ENCODE assay signal across 22 cellular contexts in genomic region chr16:81329947-81330346, GRCh38. TPM values are rescaled to one million over a fixed set of nuclear protein-coding genes. Genes with fewer than 3 reads are reported as not detected.
A peak's percentile ranks its signal among the peaks of the same experiment; 100 is the strongest.
DNase-seq lines count a peak whose midpoint lies in the region; ATAC-seq and TF ChIP-seq lines count a peak whose summit lies in the region.
"Had no signal": no experiment of that assay in that cellular context is flagged by ENCODE, and none has a peak within 500 bp of the region (broad histone marks: within the 10 kb centered on the region; RNA-seq: fewer than 3 reads in every experiment).

No MANE protein-coding gene starts in this region.

- H3K4me2 ChIP-seq in neural cell (ENCODE audit: low read length) (no peak overlapping the region), MM.1S (ENCODE audit: low read depth, low read length) (no peak overlapping the region)
- H3K4me2 ChIP-seq: PC-9 had no signal

- H3K9ac ChIP-seq in neural cell (ENCODE audit: low read length) (no peak overlapping the region), MM.1S (ENCODE audit: low read length) (no peak overlapping the region)
- H3K9ac ChIP-seq: GM23248 had no signal

- no peaks in the 10 kb centered on the region for H3K9me2 ChIP-seq in neural cell (ENCODE audit: insufficient read depth, low read length)
- H3K9me2 ChIP-seq in MM.1S (replicated peaks; ENCODE audit: insufficient read depth, low read length), result no peaks in the 10 kb centered on the region

- WGBS in esophagus, 2 donors, result 62 to 80% methylated on average over 5 of the region's 5 CpGs
- 78 to 98% (median 97%) methylated on average over 5 of the region's 5 CpGs for WGBS in spleen, 5 donors

- H3K36me3 ChIP-seq in left ventricle myocardium inferior (peaks cover 11% of the 10 kb centered on the region), esophagus (ENCODE audit: control insufficient read depth in 2 of 2, insufficient read depth in 2 of 2, low read length in 1 of 2) (peaks cover 4 to 6% of the 10 kb centered on the region in 2 donors), neural cell (ENCODE audit: insufficient read depth, low read length) (no peaks in the 10 kb centered on the region), spleen (no peaks in the 10 kb centered on the region), MM.1S (replicated peaks; ENCODE audit: insufficient read depth, low read length) (no peaks in the 10 kb centered on the region)

- TF ChIP-seq RAD21 in neural cell (conservative IDR thresholded peaks at IDR 0.05), result no peak

- H4K20me1 ChIP-seq in neural cell (ENCODE audit: insufficient read depth) (no peaks in the 10 kb centered on the region), MM.1S (ENCODE audit: insufficient read depth, low read length) (no peaks in the 10 kb centered on the region)

- intact Hi-C loops in left cardiac atrium (cut with DNase I) (no loop called here), left ventricle myocardium inferior (cut with micrococcal nuclease) (no loop called here), spleen (cut with DNase I; ENCODE audit: low total_unique reads) (no loop called here)

- no peak for TF ChIP-seq CTCF in left ventricle myocardium inferior (IDR thresholded peaks at IDR 0.05; ENCODE audit: borderline replicate concordance)
- TF ChIP-seq CTCF in neural cell (IDR thresholded peaks at IDR 0.05; ENCODE audit: poor library complexity, severe bottlenecking), result no peak
- no peak for TF ChIP-seq CTCF in spleen (IDR thresholded peaks at IDR 0.05 in 8 of 11, conservative IDR thresholded peaks at IDR 0.05 in 3 of 11)
- TF ChIP-seq CTCF in MM.1S (IDR thresholded peaks at IDR 0.05; ENCODE audit: low read length), result no peak

- TF ChIP-seq POLR2A in spleen (IDR thresholded peaks at IDR 0.05), result no peak

- no peak for TF ChIP-seq EP300 in neural cell (conservative IDR thresholded peaks at IDR 0.05; ENCODE audit: poor library complexity, severe bottlenecking)

- H3K4me3 ChIP-seq in left ventricle myocardium inferior, result no peak overlapping the region
- H3K4me3 ChIP-seq in esophagus (ENCODE audit: low read depth in 1 of 2, low read length in 2 of 2), result no peak overlapping the region
- H3K4me3 ChIP-seq in neural cell (ENCODE audit: low read length), result peak overlapping the region; percentile 4
- H3K4me3 ChIP-seq in spleen, result no peak overlapping the region
- no peak overlapping the region for H3K4me3 ChIP-seq in MM.1S (ENCODE audit: low read length)
- H3K4me3 ChIP-seq: GM23248, PC-9 had no signal

- H3K4me1 ChIP-seq in left ventricle myocardium inferior (peaks cover 17% of the 10 kb centered on the region), esophagus (ENCODE audit: control insufficient read depth in 2 of 2, insufficient read depth in 2 of 2, low read length in 1 of 2) (peaks cover 0 to 5% of the 10 kb centered on the region in 2 donors), spleen (peaks cover 0 to 4% (median 0%) of the 10 kb centered on the region in 6 donors), MM.1S (ENCODE audit: low read length) (no peaks in the 10 kb centered on the region)

- H3F3A ChIP-seq in neural cell (ENCODE audit: insufficient read depth, low read length, poor library complexity, severe bottlenecking) (no peaks in the 10 kb centered on the region), MM.1S (ENCODE audit: insufficient read depth, low read length) (no peaks in the 10 kb centered on the region)

- ATAC-seq in left cardiac atrium, result peak; percentile 64 to 65
- no peak for ATAC-seq in GM19324 (IDR thresholded peaks at IDR 0.05; ENCODE audit: low FRiP score, unreplicated experiment)

- DNase-seq in left cardiac atrium (no peak), left ventricle myocardium inferior (no peak), spleen (no peak), MM.1S (no peak)
- DNase-seq: C1 segment of cervical spinal cord; CD4-positive, alpha-beta memory T cell; COR-L47; DMS53; GM23248; H7; Karpas-422; NCI-H1092 treated with DMSO at 0.1 percent for 48 hours; NCI-H1436 treated with DMSO at 0.1 percent for 48 hours; NCI-H187 treated with DMSO at 0.1 percent for 48 hours; NCI-H446 treated with DMSO at 0.1 percent for 48 hours; NCI-H526; NCI-H82; PC-9; SHP77 had no signal

- no peak overlapping the region for H3K27ac ChIP-seq in left ventricle myocardium inferior (replicated peaks)
- peak overlapping the region; percentile 7 to 63 for H3K27ac ChIP-seq in esophagus (ENCODE audit: low read depth in 2 of 2, low read length in 1 of 2)
- no peak overlapping the region for H3K27ac ChIP-seq in neural cell (ENCODE audit: low read length)
- no peak overlapping the region for H3K27ac ChIP-seq in spleen
- H3K27ac ChIP-seq in MM.1S (ENCODE audit: low read length), result no peak overlapping the region
- H3K27ac ChIP-seq: GM23248, PC-9 had no signal

- no peaks in the 10 kb centered on the region for H3K79me2 ChIP-seq in neural cell (replicated peaks; ENCODE audit: insufficient read depth, low read length)
- H3K79me2 ChIP-seq in MM.1S (ENCODE audit: low read length), result no peaks in the 10 kb centered on the region

- no peak overlapping the region for H2AFZ ChIP-seq in neural cell (ENCODE audit: low read depth, low read length)
- no peak overlapping the region for H2AFZ ChIP-seq in MM.1S (ENCODE audit: low read length)
- H2AFZ ChIP-seq: GM23248, PC-9 had no signal

- H3K27me3 ChIP-seq in left ventricle myocardium inferior (ENCODE audit: low read depth) (no peaks in the 10 kb centered on the region), esophagus (ENCODE audit: control insufficient read depth in 1 of 2, insufficient read depth in 2 of 2, low read length in 2 of 2) (no peaks in the 10 kb centered on the region), neural cell (ENCODE audit: insufficient read depth, low read depth, low read length) (no peaks in the 10 kb centered on the region), spleen (replicated peaks in 1 of 7) (no peaks in the 10 kb centered on the region), MM.1S (replicated peaks; ENCODE audit: insufficient read depth, low read length) (no peaks in the 10 kb centered on the region)

- peaks cover 9% of the 10 kb centered on the region for H3K9me3 ChIP-seq in left ventricle myocardium inferior (replicated peaks)
- no peaks in the 10 kb centered on the region for H3K9me3 ChIP-seq in esophagus (ENCODE audit: control insufficient read depth in 2 of 2, insufficient read depth in 1 of 2, low read depth in 1 of 2, low read length in 1 of 2)
- no peaks in the 10 kb centered on the region for H3K9me3 ChIP-seq in neural cell (ENCODE audit: low read length)
- no peaks in the 10 kb centered on the region for H3K9me3 ChIP-seq in spleen
- H3K9me3 ChIP-seq in MM.1S (replicated peaks; ENCODE audit: insufficient read depth, low read length), result no peaks in the 10 kb centered on the region

TF ChIP-seq in neural cell, 6 proteins besides CTCF, POLR2A, EP300 and RAD21:
- TF ChIP-seq SMC3 (conservative IDR thresholded peaks at IDR 0.05; ENCODE audit: poor library complexity) (no peak), MXI1 (conservative IDR thresholded peaks at IDR 0.05; ENCODE audit: poor library complexity, severe bottlenecking) (no peak), EZH2 (IDR thresholded peaks at IDR 0.05; ENCODE audit: borderline replicate concordance, insufficient read depth, low read length, poor library complexity, severe bottlenecking) (no peak), POLR2AphosphoS5 (IDR thresholded peaks at IDR 0.05) (no peak), TAF1 (IDR thresholded peaks at IDR 0.05; ENCODE audit: low read depth) (no peak), REST (IDR thresholded peaks at IDR 0.05; ENCODE audit: borderline replicate concordance) (no peak)

RNA-seq across cellular contexts. Expression of gene GAN, which starts 15.2 kb away (rescaled TPM):
- total RNA-seq in left cardiac atrium, result 10 to 100 TPM; 10.6 to 13.1 TPM
- 9.0 TPM for total RNA-seq in left ventricle myocardium inferior
- polyA plus RNA-seq in esophagus, result 1 to 10 TPM; 2.9 to 6.8 TPM
- polyA plus RNA-seq in neural cell, result 8.7 and 9.1 TPM in 2 replicates
- polyA minus RNA-seq in neural cell, result 41.1 and 52.6 TPM in 2 replicates
- total RNA-seq in spleen, result 10 to 100 TPM in 1 of 7 donors, 1 to 10 TPM in 6; 4.5 to 10.3 (median 6.1) TPM
- polyA plus RNA-seq in spleen, result under 1 TPM; 0.54 to 0.77 (median 0.58) TPM

Comparison
In these comparisons a context has a peak if more than half of its experiments do, and no peak if none do; other contexts are left out.
1. H3K27ac ChIP-seq: peak in esophagus (2 of 2); none in left ventricle myocardium inferior (single experiment), neural cell (single experiment), spleen (0 of 8) and MM.1S (single experiment).